ENCODE assay signal across 11 cellular contexts in genomic region chr13:44759222-44759721, GRCh38.
DNase-seq lines count a peak whose midpoint lies in the region; ATAC-seq and TF ChIP-seq lines count a peak whose summit lies in the region.
"Had no signal": no experiment of that assay in that cellular context is flagged by ENCODE, and none has a peak within 500 bp of the region (broad histone marks: within the 10 kb centered on the region; RNA-seq: fewer than 3 reads in every experiment).

No MANE protein-coding gene starts in this region.

- 47% methylated on average over 6 of the region's 6 CpGs for WGBS in hepatocyte (ENCODE audit: low lambda C conversion rate, missing lambda C conversion rate)

- peak; percentile 10 for DNase-seq in NCI-H1436 (lab: John Stamatoyannopoulos, UW)
- no peak for DNase-seq in NCI-H1436 treated with DMSO at 0.1 percent for 48 hours (lab: John Stamatoyannopoulos, UW)
- peak; percentile 91 for DNase-seq in NCI-H69 (lab: John Stamatoyannopoulos, UW)
- peak; percentile 25 for DNase-seq in hepatocyte (ENCODE audit: low spot score)
- no peak for DNase-seq in stimulated activated effector memory CD8-positive, alpha-beta T cell treated with anti-CD3 and anti-CD28 coated beads, Interleukin-12 subunit alpha, Interleukin-12 subunit beta, amount 100 ng/mL, for 72 hours (ENCODE audit: low spot score in 2 of 2)
- no peak for DNase-seq in activated CD4-positive, CD25-positive, alpha-beta regulatory T cell (lab: John Stamatoyannopoulos, UW)
- DNase-seq in NOMO-1 treated with DMSO at 0.1 percent for 48 hours (lab: John Stamatoyannopoulos, UW; ENCODE audit: unreplicated experiment), result no peak
- DNase-seq: heart left ventricle, SIG-M5 had no signal

- H2AFZ ChIP-seq in hepatocyte, result no peak overlapping the region

- no peaks in the 10 kb centered on the region for H3K9me3 ChIP-seq in hepatocyte (ENCODE audit: low read depth)
- H3K9me3 ChIP-seq: heart left ventricle, neutrophil had no signal

- H3K4me3 ChIP-seq in hepatocyte, result no peak overlapping the region
- H3K4me3 ChIP-seq: heart left ventricle had no signal

- H3K27ac ChIP-seq in hepatocyte, result peak overlapping the region; percentile 92
- H3K27ac ChIP-seq: neutrophil had no signal

- H3K36me3 Mint-ChIP-seq in stimulated activated effector memory CD8-positive, alpha-beta T cell treated with anti-CD3 and anti-CD28 coated beads, Interleukin-12 subunit alpha, Interleukin-12 subunit beta, amount 100 ng/mL, for 72 hours, result no peaks in the 10 kb centered on the region

- peaks cover 44% of the 10 kb centered on the region for H3K4me1 ChIP-seq in hepatocyte (ENCODE audit: insufficient read depth)

- no peaks in the 10 kb centered on the region for H3K36me3 ChIP-seq in hepatocyte (replicated peaks; ENCODE audit: insufficient read depth, low read depth)
- H3K36me3 ChIP-seq: heart left ventricle, neutrophil had no signal

- peaks cover 20% of the 10 kb centered on the region for H3K4me1 Mint-ChIP-seq in stimulated activated effector memory CD8-positive, alpha-beta T cell treated with anti-CD3 and anti-CD28 coated beads, Interleukin-12 subunit alpha, Interleukin-12 subunit beta, amount 100 ng/mL, for 72 hours

- no peak overlapping the region for H3K4me3 Mint-ChIP-seq in stimulated activated effector memory CD8-positive, alpha-beta T cell treated with anti-CD3 and anti-CD28 coated beads, Interleukin-12 subunit alpha, Interleukin-12 subunit beta, amount 100 ng/mL, for 72 hours

- no peak for TF ChIP-seq CTCF in hepatocyte (IDR thresholded peaks at IDR 0.05; ENCODE audit: poor library complexity)

- peak overlapping the region; percentile 2 for H3K27ac Mint-ChIP-seq in stimulated activated effector memory CD8-positive, alpha-beta T cell treated with anti-CD3 and anti-CD28 coated beads, Interleukin-12 subunit alpha, Interleukin-12 subunit beta, amount 100 ng/mL, for 72 hours

- no peaks in the 10 kb centered on the region for H3K79me2 ChIP-seq in hepatocyte

- H3K9me3 Mint-ChIP-seq in stimulated activated effector memory CD8-positive, alpha-beta T cell treated with anti-CD3 and anti-CD28 coated beads, Interleukin-12 subunit alpha, Interleukin-12 subunit beta, amount 100 ng/mL, for 72 hours, result no peaks in the 10 kb centered on the region

- no peaks in the 10 kb centered on the region for H4K20me1 ChIP-seq in hepatocyte (ENCODE audit: insufficient read depth, poor library complexity, severe bottlenecking)

- no peaks in the 10 kb centered on the region for H3K27me3 ChIP-seq in hepatocyte
- H3K27me3 ChIP-seq: heart left ventricle, neutrophil had no signal

- H3K9me2 ChIP-seq in hepatocyte (replicated peaks; ENCODE audit: insufficient read depth), result no peaks in the 10 kb centered on the region

- peak overlapping the region; percentile 48 for H3K4me2 ChIP-seq in hepatocyte

- ATAC-seq in stimulated activated effector memory CD8-positive, alpha-beta T cell treated with anti-CD3 and anti-CD28 coated beads, Interleukin-12 subunit alpha, Interleukin-12 subunit beta, amount 100 ng/mL, for 72 hours, result no peak
- no peak for ATAC-seq in GM19395 (IDR thresholded peaks at IDR 0.05; ENCODE audit: unreplicated experiment)

Comparison
In these comparisons a context has a peak if more than half of its experiments do, and no peak if none do; other contexts are left out.
1. DNase-seq: peak in NCI-H1436 (single experiment), NCI-H69 (single experiment) and hepatocyte (single experiment); none in NCI-H1436 treated with DMSO at 0.1 percent for 48 hours (single experiment), stimulated activated effector memory CD8-positive, alpha-beta T cell treated with anti-CD3 and anti-CD28 coated beads, Interleukin-12 subunit alpha, Interleukin-12 subunit beta, amount 100 ng/mL, for 72 hours (0 of 2), activated CD4-positive, CD25-positive, alpha-beta regulatory T cell (0 of 4) and NOMO-1 treated with DMSO at 0.1 percent for 48 hours (single experiment).